ENCODE assay signal across 14 cellular contexts in the genomic region with DNA sequence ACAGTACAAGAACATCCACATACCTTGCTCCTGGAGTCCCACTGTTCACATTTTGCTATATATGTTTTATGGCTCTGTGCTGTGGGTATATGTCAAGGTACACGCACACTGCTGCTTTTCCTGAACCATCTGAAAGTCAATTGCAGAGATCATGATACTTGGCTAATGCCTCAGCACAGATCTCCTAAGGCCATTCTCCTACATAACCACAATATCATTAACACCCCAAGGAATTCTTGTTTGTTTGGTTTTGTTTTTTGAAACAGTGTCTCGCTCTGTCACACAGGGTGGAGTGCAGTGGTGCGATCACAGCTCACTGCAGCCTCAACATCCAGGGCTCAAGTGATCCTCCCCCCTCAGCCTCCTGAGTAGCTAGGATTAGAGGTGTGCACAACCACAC. TPM values are rescaled to one million over a fixed set of nuclear protein-coding genes. Genes with fewer than 3 reads are reported as not detected.
DNase-seq lines count a peak whose midpoint lies in the region; ATAC-seq and TF ChIP-seq lines count a peak whose summit lies in the region.
"Had no signal": no experiment of that assay in that cellular context is flagged by ENCODE, and none has a peak within 500 bp of the region (broad histone marks: within the 10 kb centered on the region; RNA-seq: fewer than 3 reads in every experiment).

No MANE protein-coding gene starts in this region.

- H3K27ac ChIP-seq in lung (ENCODE audit: low read depth in 1 of 2, low read length in 1 of 2) (peak overlapping the region; percentile 52 to 55), thyroid gland (peak overlapping the region; percentile 72 to 91 (median 88))

- H3K4me1 ChIP-seq in lung (ENCODE audit: control insufficient read depth in 2 of 2, insufficient read depth in 2 of 2, low read length in 2 of 2) (peaks cover 10 to 18% of the 10 kb centered on the region in 2 donors), thyroid gland (peaks cover 28 to 40% of the 10 kb centered on the region in 2 donors)

- H3K9me3 Mint-ChIP-seq in activated naive CD4-positive, alpha-beta T cell treated with anti-CD3 and anti-CD28 coated beads, Interleukin-2, amount 50 U/mL, for 24 hours, result no peaks in the 10 kb centered on the region
- no peaks in the 10 kb centered on the region for H3K9me3 Mint-ChIP-seq in activated T-helper 1 cell treated with anti-CD3 and anti-CD28 coated beads, Interleukin-12 subunit alpha, Interleukin-12 subunit beta, Interleukin-2, Interleukin-4 antibody, amounts not matched to agents 30 ng/mL and 10 ng/mL and 1 ng/mL, durations not matched to agents 14 hours and 24 hours and 36 hours

- intact Hi-C loops in activated T-helper 1 cell treated with anti-CD3 and anti-CD28 coated beads, Interleukin-12 subunit alpha, Interleukin-12 subunit beta, Interleukin-2, Interleukin-4 antibody, amounts not matched to agents 30 ng/mL and 10 ng/mL and 1 ng/mL, durations not matched to agents 14 hours and 24 hours and 36 hours (cut with micrococcal nuclease), result no loop called here
- intact Hi-C loops in thyroid gland (cut with DNase I), result no loop called here

- H3K9me3 ChIP-seq in lung (ENCODE audit: control insufficient read depth in 2 of 2, insufficient read depth in 1 of 2, low read length in 1 of 2), result no peaks in the 10 kb centered on the region
- H3K9me3 ChIP-seq in thyroid gland, result no peaks in the 10 kb centered on the region
- H3K9me3 ChIP-seq: MG63, Peyer's patch, testis had no signal

- H3K27me3 Mint-ChIP-seq in activated naive CD4-positive, alpha-beta T cell treated with anti-CD3 and anti-CD28 coated beads, Interleukin-2, amount 50 U/mL, for 24 hours, result no peaks in the 10 kb centered on the region
- H3K27me3 Mint-ChIP-seq in activated T-helper 1 cell treated with anti-CD3 and anti-CD28 coated beads, Interleukin-12 subunit alpha, Interleukin-12 subunit beta, Interleukin-2, Interleukin-4 antibody, amounts not matched to agents 30 ng/mL and 10 ng/mL and 1 ng/mL, durations not matched to agents 14 hours and 24 hours and 36 hours (ENCODE audit: insufficient read depth), result no peaks in the 10 kb centered on the region

- ATAC-seq in lung (ENCODE audit: insufficient read depth, low FRiP score) (no peak), GM18502 (IDR thresholded peaks at IDR 0.05; ENCODE audit: poor library complexity, unreplicated experiment) (no peak)

- H3K4me3 ChIP-seq in lung, result no peak overlapping the region
- H3K4me3 ChIP-seq in thyroid gland (replicated peaks in 1 of 3), result no peak overlapping the region
- H3K4me3 ChIP-seq: dorsolateral prefrontal cortex, Peyer's patch, testis had no signal

- 88 to 92% methylated on average over 3 of the region's 3 CpGs for WGBS in lung, 2 donors
- WGBS in thyroid gland, 2 donors, result 85 to 91% methylated on average over 3 of the region's 3 CpGs

- H3K36me3 Mint-ChIP-seq in activated naive CD4-positive, alpha-beta T cell treated with anti-CD3 and anti-CD28 coated beads, Interleukin-2, amount 50 U/mL, for 24 hours, result no peaks in the 10 kb centered on the region
- no peaks in the 10 kb centered on the region for H3K36me3 Mint-ChIP-seq in activated T-helper 1 cell treated with anti-CD3 and anti-CD28 coated beads, Interleukin-12 subunit alpha, Interleukin-12 subunit beta, Interleukin-2, Interleukin-4 antibody, amounts not matched to agents 30 ng/mL and 10 ng/mL and 1 ng/mL, durations not matched to agents 14 hours and 24 hours and 36 hours (ENCODE audit: low read depth)

- H3K4me1 Mint-ChIP-seq in activated naive CD4-positive, alpha-beta T cell treated with anti-CD3 and anti-CD28 coated beads, Interleukin-2, amount 50 U/mL, for 24 hours, result peaks cover 11% of the 10 kb centered on the region
- H3K4me1 Mint-ChIP-seq in activated T-helper 1 cell treated with anti-CD3 and anti-CD28 coated beads, Interleukin-12 subunit alpha, Interleukin-12 subunit beta, Interleukin-2, Interleukin-4 antibody, amounts not matched to agents 30 ng/mL and 10 ng/mL and 1 ng/mL, durations not matched to agents 14 hours and 24 hours and 36 hours (ENCODE audit: low read depth), result peaks cover 15% of the 10 kb centered on the region

- TF ChIP-seq CTCF in lung (IDR thresholded peaks at IDR 0.05; ENCODE audit: control extremely low read depth, extremely low read depth) (no peak), thyroid gland (IDR thresholded peaks at IDR 0.05) (no peak)

- H3K36me3 ChIP-seq in lung (ENCODE audit: control insufficient read depth in 2 of 2, insufficient read depth in 2 of 2, low read length in 2 of 2), result no peaks in the 10 kb centered on the region
- H3K36me3 ChIP-seq in thyroid gland, result no peaks in the 10 kb centered on the region
- H3K36me3 ChIP-seq: MG63, Peyer's patch had no signal

- TF ChIP-seq POLR2A in thyroid gland (IDR thresholded peaks at IDR 0.05), result no peak

- H3K27me3 ChIP-seq in lung (ENCODE audit: control insufficient read depth, insufficient read depth) (no peaks in the 10 kb centered on the region), thyroid gland (no peaks in the 10 kb centered on the region)
- H3K27me3 ChIP-seq: dorsolateral prefrontal cortex, MG63, Peyer's patch, testis had no signal

- H3K4me3 Mint-ChIP-seq in activated naive CD4-positive, alpha-beta T cell treated with anti-CD3 and anti-CD28 coated beads, Interleukin-2, amount 50 U/mL, for 24 hours, result no peak overlapping the region
- H3K4me3 Mint-ChIP-seq in activated T-helper 1 cell treated with anti-CD3 and anti-CD28 coated beads, Interleukin-12 subunit alpha, Interleukin-12 subunit beta, Interleukin-2, Interleukin-4 antibody, amounts not matched to agents 30 ng/mL and 10 ng/mL and 1 ng/mL, durations not matched to agents 14 hours and 24 hours and 36 hours, result no peak overlapping the region

- peak overlapping the region; percentile 6 for H3K27ac Mint-ChIP-seq in activated naive CD4-positive, alpha-beta T cell treated with anti-CD3 and anti-CD28 coated beads, Interleukin-2, amount 50 U/mL, for 24 hours
- peak overlapping the region; percentile 1 for H3K27ac Mint-ChIP-seq in activated T-helper 1 cell treated with anti-CD3 and anti-CD28 coated beads, Interleukin-12 subunit alpha, Interleukin-12 subunit beta, Interleukin-2, Interleukin-4 antibody, amounts not matched to agents 30 ng/mL and 10 ng/mL and 1 ng/mL, durations not matched to agents 14 hours and 24 hours and 36 hours

- no peak for DNase-seq in activated naive CD4-positive, alpha-beta T cell treated with Interleukin-2 at 50 U/mL for 16 hours
- DNase-seq in activated T-helper 1 cell treated with anti-CD3 and anti-CD28 coated beads, Interleukin-12 subunit alpha, Interleukin-12 subunit beta, Interleukin-2, Interleukin-4 antibody, amounts not matched to agents 30 ng/mL and 10 ng/mL and 1 ng/mL, durations not matched to agents 14 hours and 24 hours and 36 hours (ENCODE audit: low spot score), result no peak
- no peak for DNase-seq in lung (ENCODE audit: low spot score)
- DNase-seq in thyroid gland, result no peak
- DNase-seq in NCI-H1092 treated with DMSO at 0.1 percent for 48 hours (lab: John Stamatoyannopoulos, UW), result no peak
- no peak for DNase-seq in NCI-H526 treated with DMSO at 0.1 percent for 48 hours (lab: John Stamatoyannopoulos, UW)
- DNase-seq: 8988T, head of caudate nucleus, MG63, Peyer's patch, testis had no signal

RNA-seq across cellular contexts. Expression of gene CTNNBIP1, which starts 16.0 kb away (rescaled TPM):
- 5.6 and 5.9 TPM in 2 replicates for total RNA-seq in activated T-helper 1 cell treated with anti-CD3 and anti-CD28 coated beads, Interleukin-12 subunit alpha, Interleukin-12 subunit beta, Interleukin-2, Interleukin-4 antibody, amounts not matched to agents 30 ng/mL and 10 ng/mL and 1 ng/mL, durations not matched to agents 14 hours and 24 hours and 36 hours
- total RNA-seq in lung, result 10 to 100 TPM; 31.4 to 57.1 TPM
- polyA plus RNA-seq in lung, result 10 to 100 TPM; 31.2 to 33.1 TPM
- 10 to 100 TPM; 58.0 to 99.3 (median 75.2) TPM for total RNA-seq in thyroid gland

RNA-seq across cellular contexts. Expression of gene LZIC, which starts 49.1 kb away (rescaled TPM):
- total RNA-seq in activated T-helper 1 cell treated with anti-CD3 and anti-CD28 coated beads, Interleukin-12 subunit alpha, Interleukin-12 subunit beta, Interleukin-2, Interleukin-4 antibody, amounts not matched to agents 30 ng/mL and 10 ng/mL and 1 ng/mL, durations not matched to agents 14 hours and 24 hours and 36 hours, result 29.9 and 35.9 TPM in 2 replicates
- total RNA-seq in lung, result 10 to 100 TPM; 23.8 to 54.6 TPM
- polyA plus RNA-seq in lung, result 10 to 100 TPM; 10.8 to 16.6 TPM
- total RNA-seq in thyroid gland, result 10 to 100 TPM; 23.0 to 42.7 (median 34.1) TPM

RNA-seq across cellular contexts. Expression of gene NMNAT1, which starts 49.2 kb away (rescaled TPM):
- total RNA-seq in activated T-helper 1 cell treated with anti-CD3 and anti-CD28 coated beads, Interleukin-12 subunit alpha, Interleukin-12 subunit beta, Interleukin-2, Interleukin-4 antibody, amounts not matched to agents 30 ng/mL and 10 ng/mL and 1 ng/mL, durations not matched to agents 14 hours and 24 hours and 36 hours, result 5.0 and 5.8 TPM in 2 replicates
- 1 to 10 TPM; 7.9 to 8.6 TPM for total RNA-seq in lung
- polyA plus RNA-seq in lung, result 1 to 10 TPM; 4.1 to 5.7 TPM
- 10 to 100 TPM; 10.7 to 18.4 (median 14.7) TPM for total RNA-seq in thyroid gland
